In the genomic region with DNA sequence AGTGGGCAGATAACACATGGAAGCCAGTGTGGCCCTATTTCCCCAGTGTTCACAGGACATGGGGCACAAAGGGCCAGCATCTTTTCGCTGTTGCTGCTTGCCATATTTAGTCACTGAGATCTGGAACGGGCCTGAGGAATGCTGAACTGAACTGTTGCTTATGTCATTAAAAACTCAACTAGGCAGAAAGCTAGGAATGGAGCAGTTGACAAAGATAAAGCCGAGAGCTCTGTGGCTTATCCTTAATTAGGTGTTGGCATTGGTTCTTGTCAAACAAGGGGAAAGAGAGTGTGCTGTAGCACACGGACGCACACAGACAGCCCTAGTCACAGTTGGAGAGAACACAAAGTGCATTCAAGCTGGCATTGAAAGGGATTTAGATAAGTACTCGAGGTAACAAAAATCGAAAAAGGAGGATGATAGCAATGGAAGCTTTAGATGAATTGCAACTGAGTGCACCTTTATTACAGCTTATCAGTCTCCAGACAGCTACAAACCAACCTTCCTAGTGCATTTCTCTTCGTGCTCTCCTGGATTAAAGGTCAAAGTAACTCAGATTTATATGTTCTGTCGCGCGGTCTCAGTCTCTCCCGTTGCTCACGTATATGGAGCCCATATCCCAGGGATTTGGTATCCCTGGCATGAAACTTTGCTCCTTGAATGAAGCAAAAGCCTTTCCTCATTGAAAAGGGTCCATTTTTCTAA, we compare ENCODE assay signal across 15 cellular contexts.
DNase-seq lines count a peak whose midpoint lies in the region; TF ChIP-seq lines count a peak whose summit lies in the region.
"Had no signal": no experiment of that assay in that cellular context is flagged by ENCODE, and none has a peak within 500 bp of the region (broad histone marks: within the 10 kb centered on the region; RNA-seq: fewer than 3 reads in every experiment).

No MANE protein-coding gene starts in this region.

- no peaks in the 10 kb centered on the region for H3K27me3 ChIP-seq in HAP-1 (ENCODE audit: low read depth)
- H3K27me3 ChIP-seq in parathyroid adenoma (ENCODE audit: control insufficient read depth, insufficient read depth, low read length): no peaks in the 10 kb centered on the region
- H3K27me3 ChIP-seq: BLaER1 treated with 17β-estradiol and CSF1 and Interleukin-3, amounts not matched to agents 10 nM and 100 nM; stomach had no signal

- DNase-seq in HAP-1 (ENCODE audit: low spot score in 2 of 2): peak; percentile 16 to 20
- DNase-seq in NCI-H2227 treated with DMSO at 0.1 percent for 48 hours (lab: John Stamatoyannopoulos, UW): peak; percentile 39
- peak; percentile 5 for DNase-seq in fibroblast of villous mesenchyme (ENCODE audit: low read depth)
- no peak for DNase-seq in DMS153 treated with DMSO at 0.1 percent for 48 hours (lab: John Stamatoyannopoulos, UW; ENCODE audit: unreplicated experiment)
- DNase-seq in CD1c-positive myeloid dendritic cell (ENCODE audit: extremely low spot score): no peak
- DNase-seq in KBM-7: no peak
- DNase-seq in NCI-H1417 treated with DMSO at 0.1 percent for 48 hours (lab: John Stamatoyannopoulos, UW): no peak
- DNase-seq: effector memory CD8-positive, alpha-beta T cell; GDM1; Karpas-422; stimulated activated CD4-positive, alpha-beta T cell treated with anti-CD3 and anti-CD28 coated beads, Interleukin-4, amount 100 ng/mL, for 1 hour had no signal

- H3K79me2 ChIP-seq in parathyroid adenoma: no peaks in the 10 kb centered on the region

- H3K4me3 ChIP-seq in HAP-1 (no peak overlapping the region), fibroblast of villous mesenchyme (ENCODE audit: low read depth, low read length) (no peak overlapping the region), parathyroid adenoma (ENCODE audit: low read depth, low read length) (no peak overlapping the region)
- H3K4me3 ChIP-seq: BLaER1 treated with 17β-estradiol and CSF1 and Interleukin-3, amounts not matched to agents 10 nM and 100 nM; SK-N-MC; stomach had no signal

- H3K9me3 ChIP-seq in HAP-1: no peaks in the 10 kb centered on the region
- H3K9me3 ChIP-seq in parathyroid adenoma (ENCODE audit: control insufficient read depth, low read length): no peaks in the 10 kb centered on the region
- H3K9me3 ChIP-seq: BLaER1 treated with 17β-estradiol and CSF1 and Interleukin-3, amounts not matched to agents 10 nM and 100 nM; stomach had no signal

- no peak overlapping the region for H3K4me2 ChIP-seq in parathyroid adenoma (ENCODE audit: low read length)
- H3K4me2 ChIP-seq: BLaER1 treated with 17β-estradiol and CSF1 and Interleukin-3, amounts not matched to agents 10 nM and 100 nM had no signal

- peaks cover 43% of the 10 kb centered on the region for H3K4me1 ChIP-seq in HAP-1
- peaks cover 21% of the 10 kb centered on the region for H3K4me1 ChIP-seq in parathyroid adenoma

- no peaks in the 10 kb centered on the region for H3K36me3 ChIP-seq in HAP-1 (replicated peaks)
- H3K36me3 ChIP-seq in parathyroid adenoma (ENCODE audit: control insufficient read depth, insufficient read depth, low read length): no peaks in the 10 kb centered on the region
- H3K36me3 ChIP-seq: BLaER1 treated with 17β-estradiol and CSF1 and Interleukin-3, amounts not matched to agents 10 nM and 100 nM; stomach had no signal

- in situ Hi-C loops in HAP-1 (cut with MboI; ENCODE audit: low sequenced_read_pairs) (no loop called here), KBM-7 (cut with MboI; ENCODE audit: low pct_unique_long_range_greater_than_20kb, low sequenced_read_pairs) (no loop called here)

- no peak for TF ChIP-seq CTCF in fibroblast of villous mesenchyme (IDR thresholded peaks at IDR 0.05; ENCODE audit: insufficient read depth, low read depth, low read length)
- no peak for TF ChIP-seq CTCF in parathyroid adenoma (IDR thresholded peaks at IDR 0.05)

- H3K9ac ChIP-seq in parathyroid adenoma: no peak overlapping the region
- H3K9ac ChIP-seq: BLaER1 treated with 17β-estradiol and CSF1 and Interleukin-3, amounts not matched to agents 10 nM and 100 nM had no signal

- H2AFZ ChIP-seq in parathyroid adenoma: peak overlapping the region; percentile 43

- H3K27ac ChIP-seq in parathyroid adenoma: no peak overlapping the region
- H3K27ac ChIP-seq: BLaER1 treated with 17β-estradiol and CSF1 and Interleukin-3, amounts not matched to agents 10 nM and 100 nM; SK-N-MC had no signal

Comparison
In these comparisons a context has a peak if more than half of its experiments do, and no peak if none do; other contexts are left out.
1. DNase-seq: peak in HAP-1 (2 of 2), NCI-H2227 treated with DMSO at 0.1 percent for 48 hours (single experiment) and fibroblast of villous mesenchyme (single experiment); none in DMS153 treated with DMSO at 0.1 percent for 48 hours (single experiment), CD1c-positive myeloid dendritic cell (single experiment), KBM-7 (single experiment) and NCI-H1417 treated with DMSO at 0.1 percent for 48 hours (single experiment).